Comparison of ENCODE assay signal across 8 cellular contexts in genomic region chr7:28389504-28390385, GRCh38. TPM values are rescaled to one million over a fixed set of nuclear protein-coding genes. Genes with fewer than 3 reads are reported as not detected.
DNase-seq lines count a peak whose midpoint lies in the region; ATAC-seq, FAIRE-seq and TF ChIP-seq lines count a peak whose summit lies in the region.

No MANE protein-coding gene starts in this region.

- peak overlapping the region; percentile 88 for H3K4me2 ChIP-seq in astrocyte (ENCODE audit: low read length)

- BruUV-seq in A673 (replicated peaks; lab: Mats Ljungman, UMichigan) = no TSS peak

- ATAC-seq in HG03378 (IDR thresholded peaks at IDR 0.05; ENCODE audit: unreplicated experiment) = no peak

- POLR2A ChIA-PET in A673 (lab: Charles Lee; ENCODE audit: low non-redundant PET) = no interaction called here

- H3K27me3 Mint-ChIP-seq in astrocyte (ENCODE audit: low read depth, unreplicated experiment) = peaks cover 5% of the 10 kb centered on the region

- CTCF ChIA-PET in A673 (lab: Charles Lee) = interaction anchor here (0.7 to 1.1 kb wide), 2 partner anchors 10 to 238 kb away, joined by 3 to 4 read pairs; no protein-coding TSS in a partner anchor

- H3K27ac ChIP-seq in A673 (ENCODE audit: low read depth, low read length, poor library complexity, severe bottlenecking) (no peak overlapping the region), astrocyte (ENCODE audit: low read depth, low read length) (no peak overlapping the region), iPS-18a (ENCODE audit: low read length) (no peak overlapping the region), spleen (no peak overlapping the region)

- H3K9me3 Mint-ChIP-seq in astrocyte (ENCODE audit: unreplicated experiment) = no peaks in the 10 kb centered on the region

- H3K27me3 ChIP-seq in A673 (replicated peaks; ENCODE audit: insufficient read depth, low read depth, low read length, poor library complexity) (peaks cover 7% of the 10 kb centered on the region), astrocyte (ENCODE audit: insufficient read depth, low read length) (peaks cover 10% of the 10 kb centered on the region), iPS-18a (ENCODE audit: control insufficient read depth, insufficient read depth, low read length) (no peaks in the 10 kb centered on the region), spleen (replicated peaks in 1 of 7) (peaks cover 0 to 44% (median 0%) of the 10 kb centered on the region in 7 donors)

- H3K4me3 ChIP-seq in A673 (ENCODE audit: low read depth, low read length, poor library complexity, severe bottlenecking) (peak overlapping the region; percentile 21), astrocyte (ENCODE audit: insufficient read depth, low read depth, low read length) (peak overlapping the region; percentile 61), iPS-18a (ENCODE audit: low read length) (peak overlapping the region; percentile 21), spleen (peak overlapping the region in 1 of 8 donors; percentile 39)

- intact Hi-C loops in A673 (cut with micrococcal nuclease; ENCODE audit: unreplicated experiment) (loop anchor here (1.0 to 5.0 kb wide), 2 partner anchors 237 to 463 kb away; no protein-coding TSS in a partner anchor), spleen (cut with DNase I; ENCODE audit: low total_unique reads) (loop anchor here (2.0 to 10.0 kb wide), 2 partner anchors 235 to 465 kb away; no protein-coding TSS in a partner anchor)

- no peak for TF ChIP-seq POLR2A in spleen (IDR thresholded peaks at IDR 0.05)

- TF ChIP-seq CTCF in A673 (conservative IDR thresholded peaks at IDR 0.05; ENCODE audit: low read depth, low read length) (peak; percentile 85), astrocyte (IDR thresholded peaks at IDR 0.05; ENCODE audit: insufficient read depth, low read depth, low read length) (peak; percentile 82), spleen (IDR thresholded peaks at IDR 0.05 in 8 of 11, conservative IDR thresholded peaks at IDR 0.05 in 3 of 11) (peak in 9 of 11 experiments; percentile 37 to 82 (median 65))

- no peaks in the 10 kb centered on the region for H3K9me3 ChIP-seq in A673 (ENCODE audit: low read depth, low read length, poor library complexity, severe bottlenecking)
- no peaks in the 10 kb centered on the region for H3K9me3 ChIP-seq in astrocyte (ENCODE audit: insufficient read depth, low read depth, low read length)
- H3K9me3 ChIP-seq in iPS-18a (ENCODE audit: control insufficient read depth, low read depth, low read length) = no peaks in the 10 kb centered on the region
- H3K9me3 ChIP-seq in spleen = no peaks in the 10 kb centered on the region

- no peaks in the 10 kb centered on the region for H4K20me1 ChIP-seq in astrocyte (ENCODE audit: insufficient read depth, low read length)

- H3K36me3 ChIP-seq in A673 (ENCODE audit: insufficient read depth, low read length, poor library complexity, severe bottlenecking) (no peaks in the 10 kb centered on the region), astrocyte (ENCODE audit: insufficient read depth, low read length) (no peaks in the 10 kb centered on the region), iPS-18a (ENCODE audit: control insufficient read depth, low read depth, low read length) (no peaks in the 10 kb centered on the region), spleen (no peaks in the 10 kb centered on the region)

- FAIRE-seq in GM18507 (lab: Jason Lieb, UNC) = peak; percentile 75
- no peak for FAIRE-seq in astrocyte (lab: Jason Lieb, UNC)

- H3K4me3 Mint-ChIP-seq in astrocyte (ENCODE audit: unreplicated experiment) = peak overlapping the region; percentile 77

- no peak overlapping the region for H3K27ac Mint-ChIP-seq in astrocyte (ENCODE audit: unreplicated experiment)

- WGBS in spleen, 5 donors = 29 to 32% (median 32%) methylated on average over 14 of the region's 14 CpGs

- peak overlapping the region; percentile 68 for H2AFZ ChIP-seq in astrocyte (ENCODE audit: low read depth, low read length)

- H3K36me3 Mint-ChIP-seq in astrocyte (ENCODE audit: low read depth, unreplicated experiment) = no peaks in the 10 kb centered on the region

- H3K9ac ChIP-seq in astrocyte (ENCODE audit: low read length) (peak overlapping the region; percentile 76), iPS-18a (ENCODE audit: low read length) (no peak overlapping the region)

- peak; percentile 70 for DNase-seq in A673 (ENCODE audit: low spot score)
- DNase-seq in GM18507 (ENCODE audit: extremely low spot score, insufficient read length, low read depth) = no peak
- DNase-seq in NCI-H2171 treated with DMSO at 0.1 percent for 48 hours (lab: John Stamatoyannopoulos, UW) = peak; percentile 77
- peak; percentile 52 for DNase-seq in astrocyte (ENCODE audit: low read depth)
- DNase-seq in spleen = no peak
- no peak for DNase-seq in activated CD4-positive, alpha-beta T cell treated with anti-CD3 and anti-CD28 coated beads for 48 hours

- H3K4me1 ChIP-seq in A673 (ENCODE audit: insufficient read depth, low read length, poor library complexity, severe bottlenecking) (peaks cover 3% of the 10 kb centered on the region), astrocyte (ENCODE audit: insufficient read depth, low read length) (peaks cover 2% of the 10 kb centered on the region), iPS-18a (ENCODE audit: control insufficient read depth, low read depth, low read length) (peaks cover 4% of the 10 kb centered on the region), spleen (peaks cover 0 to 6% (median 5%) of the 10 kb centered on the region in 6 donors)

- H3K4me1 Mint-ChIP-seq in astrocyte (ENCODE audit: low read depth, unreplicated experiment) = no peaks in the 10 kb centered on the region

- H3K79me2 ChIP-seq in astrocyte (ENCODE audit: insufficient read depth, low read length) = no peaks in the 10 kb centered on the region

RNA-seq across cellular contexts. Expression of gene CREB5, which starts 22.6 kb away (rescaled TPM):
- total RNA-seq in A673 (2021) (7.1 and 10.3 TPM in 2 replicates), astrocyte (23.7 and 25.4 TPM in 2 replicates), spleen (10 to 100 TPM; 20.7 to 56.8 (median 28.8) TPM)
- 1 to 10 TPM in 2 of 3 donors, under 1 TPM in 1; 0.88 to 4.1 (median 2.0) TPM for polyA plus RNA-seq in spleen

Comparison
In these comparisons a context has a peak if more than half of its experiments do, and no peak if none do; other contexts are left out.
1. DNase-seq: peak in A673 (single experiment), NCI-H2171 treated with DMSO at 0.1 percent for 48 hours (single experiment) and astrocyte (single experiment); none in GM18507 (single experiment), spleen (single experiment) and activated CD4-positive, alpha-beta T cell treated with anti-CD3 and anti-CD28 coated beads for 48 hours (single experiment).
2. Peak in every context shown above with its lines, with median percentiles within 50 percentile points of each other: CTCF ChIP-seq.